In the genomic region with DNA sequence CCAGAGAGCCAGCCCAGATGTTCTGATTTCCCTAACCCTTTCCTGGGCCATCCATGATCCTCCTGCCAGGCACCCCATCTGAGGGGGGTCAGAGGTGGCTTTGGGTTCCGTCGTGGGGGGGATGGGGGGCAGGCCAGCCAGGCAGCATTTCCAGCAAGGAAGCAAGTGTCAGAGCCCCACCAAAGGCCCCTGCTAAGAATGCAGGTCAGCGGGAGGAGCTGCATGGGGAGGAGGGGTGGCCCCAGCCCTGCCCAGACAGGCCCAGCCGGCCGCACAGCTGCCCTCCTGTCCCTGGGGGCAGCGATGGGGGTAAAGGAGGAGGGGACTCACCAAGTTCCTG, we compare ENCODE assay signal across 2 cellular contexts.
A peak's percentile ranks its signal among the peaks of the same experiment; 100 is the strongest.
TF ChIP-seq lines count a peak whose summit lies in the region.

No MANE protein-coding gene starts in this region.

TF ChIP-seq in HEK293, 187 proteins besides CTCF, POLR2A, EP300 and RAD21:
- TF ChIP-seq ZNF610 (tag by site-specific recombination; IDR thresholded peaks at IDR 0.05; ENCODE audit: borderline replicate concordance) (no peak), ZNF747 (tag by site-specific recombination; IDR thresholded peaks at IDR 0.05) (no peak), ZNF362 (tag by site-specific recombination; IDR thresholded peaks at IDR 0.05) (no peak), ZNF423 (tag by site-specific recombination; IDR thresholded peaks at IDR 0.05) (no peak), ZNF274 (IDR thresholded peaks at IDR 0.05; ENCODE audit: low read length) (no peak), ZNF274 (tag by site-specific recombination; IDR thresholded peaks at IDR 0.05; ENCODE audit: borderline replicate concordance) (no peak), GLIS2 (tag by site-specific recombination; IDR thresholded peaks at IDR 0.05) (peak; percentile 41; the same call in 1 of the 2 replicates), GLIS1 (tag by site-specific recombination; IDR thresholded peaks at IDR 0.05) (peak; percentile 74), ZBTB48 (tag by site-specific recombination; IDR thresholded peaks at IDR 0.05) (no peak), ZNF48 (tag by site-specific recombination; IDR thresholded peaks at IDR 0.05) (no peak), ZNF157 (tag by site-specific recombination; IDR thresholded peaks at IDR 0.05) (no peak), ZNF510 (tag by site-specific recombination; IDR thresholded peaks at IDR 0.05; ENCODE audit: insufficient replicate concordance) (no peak), SP7 (tag by site-specific recombination; IDR thresholded peaks at IDR 0.05) (no peak), ZEB2 (tag by site-specific recombination; IDR thresholded peaks at IDR 0.05) (no peak), ZFP69B (tag by site-specific recombination; IDR thresholded peaks at IDR 0.05) (no peak), SCRT1 (tag by site-specific recombination; IDR thresholded peaks at IDR 0.05; ENCODE audit: borderline replicate concordance) (no peak), ZNF138 (tag by site-specific recombination; IDR thresholded peaks at IDR 0.05; ENCODE audit: borderline replicate concordance) (no peak), SCRT2 (tag by site-specific recombination; IDR thresholded peaks at IDR 0.05) (no peak), ZNF121 (tag by site-specific recombination; IDR thresholded peaks at IDR 0.05) (no peak), ZBTB21 (tag by site-specific recombination; IDR thresholded peaks at IDR 0.05) (no peak)
- TF ChIP-seq, protein P1, sequence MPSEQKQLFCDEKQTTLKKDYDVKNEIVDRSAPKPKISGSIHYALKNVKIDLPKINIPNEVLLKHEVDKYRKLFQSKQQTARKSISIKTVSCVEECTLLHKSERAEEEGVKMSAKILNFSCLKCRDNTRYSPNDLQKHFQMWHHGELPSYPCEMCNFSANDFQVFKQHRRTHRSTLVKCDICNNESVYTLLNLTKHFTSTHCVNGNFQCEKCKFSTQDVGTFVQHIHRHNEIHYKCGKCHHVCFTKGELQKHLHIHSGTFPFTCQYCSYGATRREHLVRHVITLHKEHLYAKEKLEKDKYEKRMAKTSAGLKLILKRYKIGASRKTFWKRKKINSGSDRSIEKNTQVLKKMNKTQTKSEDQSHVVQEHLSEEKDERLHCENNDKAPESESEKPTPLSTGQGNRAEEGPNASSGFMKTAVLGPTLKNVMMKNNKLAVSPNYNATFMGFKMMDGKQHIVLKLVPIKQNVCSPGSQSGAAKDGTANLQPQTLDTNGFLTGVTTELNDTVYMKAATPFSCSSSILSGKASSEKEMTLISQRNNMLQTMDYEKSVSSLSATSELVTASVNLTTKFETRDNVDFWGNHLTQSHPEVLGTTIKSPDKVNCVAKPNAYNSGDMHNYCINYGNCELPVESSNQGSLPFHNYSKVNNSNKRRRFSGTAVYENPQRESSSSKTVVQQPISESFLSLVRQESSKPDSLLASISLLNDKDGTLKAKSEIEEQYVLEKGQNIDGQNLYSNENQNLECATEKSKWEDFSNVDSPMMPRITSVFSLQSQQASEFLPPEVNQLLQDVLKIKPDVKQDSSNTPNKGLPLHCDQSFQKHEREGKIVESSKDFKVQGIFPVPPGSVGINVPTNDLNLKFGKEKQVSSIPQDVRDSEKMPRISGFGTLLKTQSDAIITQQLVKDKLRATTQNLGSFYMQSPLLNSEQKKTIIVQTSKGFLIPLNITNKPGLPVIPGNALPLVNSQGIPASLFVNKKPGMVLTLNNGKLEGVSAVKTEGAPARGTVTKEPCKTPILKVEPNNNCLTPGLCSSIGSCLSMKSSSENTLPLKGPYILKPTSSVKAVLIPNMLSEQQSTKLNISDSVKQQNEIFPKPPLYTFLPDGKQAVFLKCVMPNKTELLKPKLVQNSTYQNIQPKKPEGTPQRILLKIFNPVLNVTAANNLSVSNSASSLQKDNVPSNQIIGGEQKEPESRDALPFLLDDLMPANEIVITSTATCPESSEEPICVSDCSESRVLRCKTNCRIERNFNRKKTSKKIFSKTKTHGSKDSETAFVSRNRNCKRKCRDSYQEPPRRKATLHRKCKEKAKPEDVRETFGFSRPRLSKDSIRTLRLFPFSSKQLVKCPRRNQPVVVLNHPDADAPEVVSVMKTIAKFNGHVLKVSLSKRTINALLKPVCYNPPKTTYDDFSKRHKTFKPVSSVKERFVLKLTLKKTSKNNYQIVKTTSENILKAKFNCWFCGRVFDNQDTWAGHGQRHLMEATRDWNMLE (tag by site-specific recombination; conservative IDR thresholded peaks at IDR 0.05; ENCODE audit: low read depth) = no peak
- TF ChIP-seq, protein P2, sequence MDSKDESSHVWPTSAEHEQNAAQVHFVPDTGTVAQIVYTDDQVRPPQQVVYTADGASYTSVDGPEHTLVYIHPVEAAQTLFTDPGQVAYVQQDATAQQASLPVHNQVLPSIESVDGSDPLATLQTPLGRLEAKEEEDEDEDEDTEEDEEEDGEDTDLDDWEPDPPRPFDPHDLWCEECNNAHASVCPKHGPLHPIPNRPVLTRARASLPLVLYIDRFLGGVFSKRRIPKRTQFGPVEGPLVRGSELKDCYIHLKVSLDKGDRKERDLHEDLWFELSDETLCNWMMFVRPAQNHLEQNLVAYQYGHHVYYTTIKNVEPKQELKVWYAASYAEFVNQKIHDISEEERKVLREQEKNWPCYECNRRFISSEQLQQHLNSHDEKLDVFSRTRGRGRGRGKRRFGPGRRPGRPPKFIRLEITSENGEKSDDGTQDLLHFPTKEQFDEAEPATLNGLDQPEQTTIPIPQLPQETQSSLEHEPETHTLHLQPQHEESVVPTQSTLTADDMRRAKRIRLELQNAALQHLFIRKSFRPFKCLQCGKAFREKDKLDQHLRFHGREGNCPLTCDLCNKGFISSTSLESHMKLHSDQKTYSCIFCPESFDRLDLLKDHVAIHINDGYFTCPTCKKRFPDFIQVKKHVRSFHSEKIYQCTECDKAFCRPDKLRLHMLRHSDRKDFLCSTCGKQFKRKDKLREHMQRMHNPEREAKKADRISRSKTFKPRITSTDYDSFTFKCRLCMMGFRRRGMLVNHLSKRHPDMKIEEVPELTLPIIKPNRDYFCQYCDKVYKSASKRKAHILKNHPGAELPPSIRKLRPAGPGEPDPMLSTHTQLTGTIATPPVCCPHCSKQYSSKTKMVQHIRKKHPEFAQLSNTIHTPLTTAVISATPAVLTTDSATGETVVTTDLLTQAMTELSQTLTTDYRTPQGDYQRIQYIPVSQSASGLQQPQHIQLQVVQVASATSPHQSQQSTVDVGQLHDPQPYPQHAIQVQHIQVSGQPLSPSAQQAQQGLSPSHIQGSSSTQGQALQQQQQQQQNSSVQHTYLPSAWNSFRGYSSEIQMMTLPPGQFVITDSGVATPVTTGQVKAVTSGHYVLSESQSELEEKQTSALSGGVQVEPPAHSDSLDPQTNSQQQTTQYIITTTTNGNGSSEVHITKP (tag by site-specific recombination; IDR thresholded peaks at IDR 0.05) = 0 out of 2 replicates have a peak, but pooled peaks have one; percentile 2

TF ChIP-seq in GM12878, 131 proteins besides CTCF, POLR2A, EP300 and RAD21:
- TF ChIP-seq KDM1A (IDR thresholded peaks at IDR 0.05; ENCODE audit: borderline replicate concordance) (no peak), TCF3 (IDR thresholded peaks at IDR 0.05; ENCODE audit: borderline replicate concordance, insufficient read depth, low read depth, low read length) (no peak), MEF2B (IDR thresholded peaks at IDR 0.05; ENCODE audit: partially characterized antibody, poor library complexity, severe bottlenecking) (no peak), HDAC2 (IDR thresholded peaks at IDR 0.05) (no peak), LARP7 (IDR thresholded peaks at IDR 0.05) (no peak), FOXM1 (IDR thresholded peaks at IDR 0.05; ENCODE audit: low read depth, low read length) (no peak), HCFC1 (IDR thresholded peaks at IDR 0.05; ENCODE audit: low read length) (no peak), SP1 (IDR thresholded peaks at IDR 0.05; ENCODE audit: low read depth, low read length) (no peak), RELB (IDR thresholded peaks at IDR 0.05; ENCODE audit: low read depth) (no peak)
